10 cellular contexts compared by ENCODE assay signal in the genomic region with DNA sequence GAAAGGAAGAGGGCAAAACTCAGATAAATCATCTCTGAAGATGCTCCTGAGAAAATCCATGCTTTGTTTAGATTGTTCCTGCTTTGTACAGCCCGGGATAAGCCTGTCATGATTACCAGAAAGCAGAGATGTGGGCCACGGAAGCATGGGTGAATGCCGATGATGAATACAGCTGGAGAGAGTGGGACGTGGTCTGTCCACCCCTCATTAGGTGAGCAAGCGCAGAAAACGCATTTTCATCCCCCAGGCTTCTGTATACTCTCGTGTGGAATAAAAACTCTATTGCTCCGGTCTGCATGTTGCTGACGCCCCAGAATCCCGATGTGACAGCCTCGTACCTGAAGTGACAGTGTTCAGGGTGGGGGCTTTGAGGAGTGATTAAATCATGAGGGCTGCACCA. TPM values are rescaled to one million over a fixed set of nuclear protein-coding genes. Genes with fewer than 3 reads are reported as not detected.
"Had no signal": no experiment of that assay in that cellular context is flagged by ENCODE, and none has a peak within 500 bp of the region (broad histone marks: within the 10 kb centered on the region; RNA-seq: fewer than 3 reads in every experiment).

No MANE protein-coding gene starts in this region.

- H3K27me3 Mint-ChIP-seq: IgD-negative memory B cell had no signal

- H3K4me1 ChIP-seq: HAP-1 had no signal

- FAIRE-seq: H1, H54, HepG2 had no signal

- DNase-seq: HFFc6 had no signal

- H3K4me3 ChIP-seq: GM23338, HAP-1 had no signal

- H3K27ac Mint-ChIP-seq: GM23338, HFFc6, IgD-negative memory B cell had no signal

- H3K36me3 Mint-ChIP-seq: IgD-negative memory B cell had no signal

- H3K36me3 ChIP-seq: HAP-1 had no signal

- H3K4me3 Mint-ChIP-seq: GM23338, HFFc6, IgD-negative memory B cell had no signal

- H3K4me1 Mint-ChIP-seq: GM23338, IgD-negative memory B cell had no signal

- H3K9me3 ChIP-seq: HAP-1 had no signal

- ATAC-seq: GM23338, HCT116, HepG2 had no signal

- H3K27ac ChIP-seq: HL-60 had no signal

RNA-seq across cellular contexts. Expression of a gene that starts 52.0 kb away (rescaled TPM):
- total RNA-seq: HepG2, HFFc6, HT1080 had no signal
- polyA plus RNA-seq: HepG2, IgD-negative memory B cell had no signal
